In the genomic region with DNA sequence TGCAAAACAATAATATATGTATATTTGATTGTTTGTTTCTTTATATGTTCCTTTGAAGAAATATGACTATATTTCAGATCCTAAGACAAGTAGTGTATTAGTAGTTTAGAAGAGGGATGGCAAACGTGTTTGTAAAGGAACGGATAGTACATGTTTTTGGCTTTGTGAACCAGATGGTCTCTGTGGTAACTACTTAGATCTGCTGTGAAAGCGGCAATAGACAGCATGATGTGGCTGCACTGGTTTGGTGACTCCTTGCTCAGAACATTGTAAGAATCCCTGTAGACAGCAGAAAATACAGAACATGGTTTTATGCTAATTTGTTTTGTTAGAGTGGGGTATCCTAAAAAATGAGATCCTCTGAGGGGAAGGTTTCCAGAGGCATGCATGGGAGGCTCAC, we compare ENCODE assay signal across 18 cellular contexts. TPM values are rescaled to one million over a fixed set of nuclear protein-coding genes. Genes with fewer than 3 reads are reported as not detected.
A peak's percentile ranks its signal among the peaks of the same experiment; 100 is the strongest.
DNase-seq lines count a peak whose midpoint lies in the region; ATAC-seq and TF ChIP-seq lines count a peak whose summit lies in the region.
"Had no signal": no experiment of that assay in that cellular context is flagged by ENCODE, and none has a peak within 500 bp of the region (broad histone marks: within the 10 kb centered on the region; RNA-seq: fewer than 3 reads in every experiment).

No MANE protein-coding gene starts in this region.

- peaks cover 75% of the 10 kb centered on the region for H3K36me3 ChIP-seq in DOHH2 (ENCODE audit: control insufficient read depth, low read length)
- H3K36me3 ChIP-seq in Loucy (ENCODE audit: insufficient read depth, low read length): no peaks in the 10 kb centered on the region
- no peaks in the 10 kb centered on the region for H3K36me3 ChIP-seq in aorta (ENCODE audit: control insufficient read depth in 1 of 2, insufficient read depth in 2 of 2, low read length in 1 of 2)
- peaks cover 0 to 11% (median 0%) of the 10 kb centered on the region in 3 donors for H3K36me3 ChIP-seq in esophagus squamous epithelium

- H3K4me3 ChIP-seq in DOHH2 (ENCODE audit: low read length): peak overlapping the region; percentile 74
- H3K4me3 ChIP-seq in Loucy (ENCODE audit: low read length, poor library complexity, severe bottlenecking): peak overlapping the region; percentile 97
- H3K4me3 ChIP-seq in aorta (ENCODE audit: low read length in 2 of 2): no peak overlapping the region
- no peak overlapping the region for H3K4me3 ChIP-seq in esophagus squamous epithelium
- H3K4me3 ChIP-seq: upper lobe of left lung had no signal

- WGBS in aorta, 2 donors: 67 to 69% methylated on average over 3 of the region's 3 CpGs
- WGBS in esophagus squamous epithelium, 2 donors: 52 to 64% methylated on average over 3 of the region's 3 CpGs

- H3K9me2 ChIP-seq in DOHH2 (replicated peaks; ENCODE audit: control insufficient read depth, low read length) (no peaks in the 10 kb centered on the region), Loucy (replicated peaks; ENCODE audit: low read depth, low read length) (no peaks in the 10 kb centered on the region)

- H3K27me3 ChIP-seq in DOHH2 (ENCODE audit: control insufficient read depth, low read length) (no peaks in the 10 kb centered on the region), Loucy (ENCODE audit: insufficient read depth, low read length, poor library complexity, severe bottlenecking) (no peaks in the 10 kb centered on the region), aorta (ENCODE audit: control insufficient read depth in 1 of 2, insufficient read depth in 2 of 2, low read length in 1 of 2) (no peaks in the 10 kb centered on the region), esophagus squamous epithelium (no peaks in the 10 kb centered on the region)
- H3K27me3 ChIP-seq: dorsolateral prefrontal cortex, upper lobe of left lung had no signal

- peak overlapping the region; percentile 95 for H3K9ac ChIP-seq in Loucy (ENCODE audit: low read depth, low read length, poor library complexity, severe bottlenecking)

- H3K79me2 ChIP-seq in DOHH2 (ENCODE audit: control insufficient read depth, low read length) (peaks cover 80% of the 10 kb centered on the region), Loucy (ENCODE audit: insufficient read depth, low read length) (peaks cover 79% of the 10 kb centered on the region)

- intact Hi-C loops in aorta (cut with DNase I): no loop called here
- intact Hi-C loops in esophagus squamous epithelium (cut with DNase I): no loop called here

- H3K4me1 ChIP-seq in DOHH2 (ENCODE audit: control insufficient read depth, low read length) (peaks cover 33% of the 10 kb centered on the region), Loucy (ENCODE audit: insufficient read depth, low read length, poor library complexity, severe bottlenecking) (peaks cover 37% of the 10 kb centered on the region), aorta (ENCODE audit: control insufficient read depth in 1 of 2, insufficient read depth in 2 of 2, low read length in 2 of 2) (peaks cover 0 to 2% of the 10 kb centered on the region in 2 donors), esophagus squamous epithelium (peaks cover 7 to 40% (median 17%) of the 10 kb centered on the region in 3 donors)

- H3K4me2 ChIP-seq in DOHH2 (ENCODE audit: low read length) (peak overlapping the region; percentile 97), Loucy (ENCODE audit: low read depth, low read length, poor library complexity, severe bottlenecking) (peak overlapping the region; percentile 88)

- peak overlapping the region; percentile 84 for H3K27ac ChIP-seq in DOHH2 (ENCODE audit: low read depth, low read length)
- no peak overlapping the region for H3K27ac ChIP-seq in aorta (ENCODE audit: low read depth in 1 of 2, low read length in 2 of 2)
- no peak overlapping the region for H3K27ac ChIP-seq in esophagus squamous epithelium
- H3K27ac ChIP-seq: upper lobe of left lung had no signal

- H3F3A ChIP-seq in DOHH2 (ENCODE audit: control insufficient read depth, insufficient read depth): peaks cover 15% of the 10 kb centered on the region
- no peaks in the 10 kb centered on the region for H3F3A ChIP-seq in Loucy (ENCODE audit: low read depth)

- H4K20me1 ChIP-seq in DOHH2 (ENCODE audit: control insufficient read depth, insufficient read depth, low read depth, low read length) (peaks cover 6% of the 10 kb centered on the region; the same call in 1 of the 2 replicates), Loucy (ENCODE audit: insufficient read depth, low read length, poor library complexity, severe bottlenecking) (peaks cover 50% of the 10 kb centered on the region)

- H2AFZ ChIP-seq in Loucy (ENCODE audit: low read length): no peak overlapping the region

- no peak for TF ChIP-seq POLR2A in esophagus squamous epithelium (IDR thresholded peaks at IDR 0.05)

- H3K9me3 ChIP-seq in DOHH2 (ENCODE audit: control insufficient read depth, insufficient read depth, low read length) (no peaks in the 10 kb centered on the region), Loucy (ENCODE audit: insufficient read depth, low read depth, low read length) (no peaks in the 10 kb centered on the region), aorta (ENCODE audit: control insufficient read depth, low read length) (no peaks in the 10 kb centered on the region), esophagus squamous epithelium (no peaks in the 10 kb centered on the region)
- H3K9me3 ChIP-seq: Caco-2, upper lobe of left lung had no signal

- ATAC-seq in GM19043 (IDR thresholded peaks at IDR 0.05; ENCODE audit: low read depth, unreplicated experiment) (peak; percentile 17), aorta (ENCODE audit: low FRiP score) (no peak)
- ATAC-seq in activated CD4-positive, CD25-positive, alpha-beta regulatory T cell treated with anti-CD3 and anti-CD28 coated beads, Interleukin-2, amount 50 U/mL, for 24 hours: no peak
- ATAC-seq: HCT116, right cardiac atrium had no signal

- peak; percentile 16 for DNase-seq in fibroblast of peridontal ligament (ENCODE audit: extremely low read depth)
- no peak for DNase-seq in aorta
- DNase-seq in esophagus squamous epithelium (lab: John Stamatoyannopoulos, UW): no peak
- DNase-seq in NCI-H1930 (lab: John Stamatoyannopoulos, UW): no peak
- DNase-seq: activated CD4-positive, alpha-beta T cell treated with anti-CD3 and anti-CD28 coated beads for 48 hours; activated naive CD4-positive, alpha-beta T cell treated with anti-CD3 and anti-CD28 coated beads, Interleukin-2, amount 10 ng/mL, durations not matched to agents 7 days and 5 days; Caco-2; dorsolateral prefrontal cortex; hippocampal formation; mesendoderm; NCI-H748 treated with DMSO at 0.1 percent for 48 hours; right cardiac atrium; upper lobe of left lung had no signal

- no peak for TF ChIP-seq CTCF in DOHH2 (IDR thresholded peaks at IDR 0.05; ENCODE audit: low read depth, low read length, poor library complexity, severe bottlenecking)
- no peak for TF ChIP-seq CTCF in Loucy (conservative IDR thresholded peaks at IDR 0.05; ENCODE audit: low read length)
- no peak for TF ChIP-seq CTCF in esophagus squamous epithelium (IDR thresholded peaks at IDR 0.05)

RNA-seq across cellular contexts. Expression of a gene that starts 3.1 kb away (rescaled TPM):
- 10 to 100 TPM; 39.8 to 41.1 TPM for total RNA-seq in aorta
- 10 to 100 TPM; 37.8 to 71.9 TPM for polyA plus RNA-seq in aorta
- total RNA-seq in esophagus squamous epithelium: 10 to 100 TPM; 45.9 to 71.5 (median 60.5) TPM

RNA-seq across cellular contexts. Expression of a gene that starts 58.5 kb away (rescaled TPM):
- total RNA-seq in aorta: 10 to 100 TPM; 53.7 to 77.3 TPM
- polyA plus RNA-seq in aorta: 10 to 100 TPM; 53.2 to 72.9 TPM
- 10 to 100 TPM; 34.9 to 98.4 (median 68.1) TPM for total RNA-seq in esophagus squamous epithelium

Comparison
In these comparisons a context has a peak if more than half of its experiments do, and no peak if none do; other contexts are left out.
1. H3K4me3 ChIP-seq: peak in DOHH2 (single experiment) and Loucy (single experiment); none in aorta (0 of 2) and esophagus squamous epithelium (0 of 4).